Comparison of ENCODE assay signal across 2 cellular contexts in the genomic region with DNA sequence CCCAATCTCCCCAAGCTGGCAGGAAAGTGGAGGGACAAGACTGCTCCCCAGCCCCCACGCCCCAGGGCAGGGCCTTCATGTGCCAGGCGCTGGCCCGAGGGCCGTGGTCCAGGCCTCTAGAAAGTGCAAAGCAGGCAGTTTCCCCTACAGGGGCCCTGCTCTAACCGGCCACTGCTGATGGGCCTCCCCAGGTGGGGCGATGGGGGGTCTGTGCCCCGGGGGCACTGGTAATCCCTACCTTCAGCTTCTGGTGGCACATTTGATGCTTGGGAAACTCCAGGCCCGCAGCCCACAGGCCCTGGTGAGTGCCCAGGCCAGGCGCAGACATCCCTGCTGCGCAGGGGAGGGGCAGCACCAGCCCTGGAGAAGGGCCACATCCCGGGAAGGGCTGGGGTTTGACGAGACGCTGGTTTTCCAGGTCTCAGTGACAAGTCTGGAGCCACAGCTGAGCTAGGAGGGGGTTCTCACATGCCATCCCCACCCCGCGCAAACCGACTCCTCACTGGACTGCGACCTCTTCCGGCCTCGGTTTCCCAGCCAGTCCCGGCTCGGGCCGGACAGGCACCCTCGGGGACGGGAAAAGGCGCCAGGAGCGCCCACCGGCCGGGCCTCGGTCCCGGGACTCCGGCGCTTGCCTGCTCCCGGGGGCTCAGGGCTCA.
TF ChIP-seq lines count a peak whose summit lies in the region.

No MANE protein-coding gene starts in this region.

TF ChIP-seq in SK-N-SH, 30 proteins besides CTCF, POLR2A, EP300 and RAD21:
- TF ChIP-seq MXI1 (IDR thresholded peaks at IDR 0.05; ENCODE audit: low read depth, low read length) (no peak; the same call in 1 of the 2 replicates), JUND (IDR thresholded peaks at IDR 0.05) (no peak), SIN3A (IDR thresholded peaks at IDR 0.05; ENCODE audit: borderline replicate concordance, low read depth, low read length) (no peak), RXRA (IDR thresholded peaks at IDR 0.05; ENCODE audit: borderline replicate concordance, low read depth) (no peak), FOXJ3 (CRISPR knock-in tag; IDR thresholded peaks at IDR 0.05) (no peak), POLR2AphosphoS5 (IDR thresholded peaks at IDR 0.05; ENCODE audit: low read depth, low read length) (no peak), USF2 (IDR thresholded peaks at IDR 0.05; ENCODE audit: borderline replicate concordance, low read depth, low read length) (no peak), TEAD4 (IDR thresholded peaks at IDR 0.05; ENCODE audit: borderline replicate concordance, insufficient read depth) (no peak)
TF ChIP-seq in SK-N-SH: peak in this region for 0.

TF ChIP-seq in SK-N-SH treated with all-trans-retinoic acid at 6 μM for 48 hours, 23 proteins besides CTCF, POLR2A, EP300 and RAD21:
- no peak for TF ChIP-seq GLIS3 (CRISPR knock-in tag; IDR thresholded peaks at IDR 0.05)
- TF ChIP-seq, protein P1, sequence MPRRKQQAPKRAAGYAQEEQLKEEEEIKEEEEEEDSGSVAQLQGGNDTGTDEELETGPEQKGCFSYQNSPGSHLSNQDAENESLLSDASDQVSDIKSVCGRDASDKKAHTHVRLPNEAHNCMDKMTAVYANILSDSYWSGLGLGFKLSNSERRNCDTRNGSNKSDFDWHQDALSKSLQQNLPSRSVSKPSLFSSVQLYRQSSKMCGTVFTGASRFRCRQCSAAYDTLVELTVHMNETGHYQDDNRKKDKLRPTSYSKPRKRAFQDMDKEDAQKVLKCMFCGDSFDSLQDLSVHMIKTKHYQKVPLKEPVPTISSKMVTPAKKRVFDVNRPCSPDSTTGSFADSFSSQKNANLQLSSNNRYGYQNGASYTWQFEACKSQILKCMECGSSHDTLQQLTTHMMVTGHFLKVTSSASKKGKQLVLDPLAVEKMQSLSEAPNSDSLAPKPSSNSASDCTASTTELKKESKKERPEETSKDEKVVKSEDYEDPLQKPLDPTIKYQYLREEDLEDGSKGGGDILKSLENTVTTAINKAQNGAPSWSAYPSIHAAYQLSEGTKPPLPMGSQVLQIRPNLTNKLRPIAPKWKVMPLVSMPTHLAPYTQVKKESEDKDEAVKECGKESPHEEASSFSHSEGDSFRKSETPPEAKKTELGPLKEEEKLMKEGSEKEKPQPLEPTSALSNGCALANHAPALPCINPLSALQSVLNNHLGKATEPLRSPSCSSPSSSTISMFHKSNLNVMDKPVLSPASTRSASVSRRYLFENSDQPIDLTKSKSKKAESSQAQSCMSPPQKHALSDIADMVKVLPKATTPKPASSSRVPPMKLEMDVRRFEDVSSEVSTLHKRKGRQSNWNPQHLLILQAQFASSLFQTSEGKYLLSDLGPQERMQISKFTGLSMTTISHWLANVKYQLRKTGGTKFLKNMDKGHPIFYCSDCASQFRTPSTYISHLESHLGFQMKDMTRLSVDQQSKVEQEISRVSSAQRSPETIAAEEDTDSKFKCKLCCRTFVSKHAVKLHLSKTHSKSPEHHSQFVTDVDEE (CRISPR knock-in tag; IDR thresholded peaks at IDR 0.05): no peak
- TF ChIP-seq CSDC2 (CRISPR knock-in tag; IDR thresholded peaks at IDR 0.05): no peak
- TF ChIP-seq PATZ1 (CRISPR knock-in tag; IDR thresholded peaks at IDR 0.05; ENCODE audit: borderline replicate concordance): no peak
- no peak for TF ChIP-seq POU6F1 (CRISPR knock-in tag; IDR thresholded peaks at IDR 0.05; ENCODE audit: borderline replicate concordance, low read depth)
- TF ChIP-seq ESRRG (CRISPR knock-in tag; IDR thresholded peaks at IDR 0.05): no peak
- no peak for TF ChIP-seq BACH2 (CRISPR knock-in tag; IDR thresholded peaks at IDR 0.05; ENCODE audit: borderline replicate concordance)
- no peak for TF ChIP-seq TCF4 (CRISPR knock-in tag; IDR thresholded peaks at IDR 0.05; ENCODE audit: borderline replicate concordance)
- TF ChIP-seq ZNF70 (CRISPR knock-in tag; IDR thresholded peaks at IDR 0.05): no peak
- TF ChIP-seq RARB (CRISPR knock-in tag; IDR thresholded peaks at IDR 0.05): no peak
- TF ChIP-seq CSRNP3 (CRISPR knock-in tag; IDR thresholded peaks at IDR 0.05): no peak
- no peak for TF ChIP-seq ARNTL (CRISPR knock-in tag; IDR thresholded peaks at IDR 0.05; ENCODE audit: borderline replicate concordance, low read depth)
- no peak for TF ChIP-seq ZNF565 (CRISPR knock-in tag; conservative IDR thresholded peaks at IDR 0.05; ENCODE audit: low read depth)
- no peak for TF ChIP-seq SNAI2 (CRISPR knock-in tag; IDR thresholded peaks at IDR 0.05)
- no peak for TF ChIP-seq ZC3H10 (CRISPR knock-in tag; IDR thresholded peaks at IDR 0.05)
- TF ChIP-seq, protein P2, sequence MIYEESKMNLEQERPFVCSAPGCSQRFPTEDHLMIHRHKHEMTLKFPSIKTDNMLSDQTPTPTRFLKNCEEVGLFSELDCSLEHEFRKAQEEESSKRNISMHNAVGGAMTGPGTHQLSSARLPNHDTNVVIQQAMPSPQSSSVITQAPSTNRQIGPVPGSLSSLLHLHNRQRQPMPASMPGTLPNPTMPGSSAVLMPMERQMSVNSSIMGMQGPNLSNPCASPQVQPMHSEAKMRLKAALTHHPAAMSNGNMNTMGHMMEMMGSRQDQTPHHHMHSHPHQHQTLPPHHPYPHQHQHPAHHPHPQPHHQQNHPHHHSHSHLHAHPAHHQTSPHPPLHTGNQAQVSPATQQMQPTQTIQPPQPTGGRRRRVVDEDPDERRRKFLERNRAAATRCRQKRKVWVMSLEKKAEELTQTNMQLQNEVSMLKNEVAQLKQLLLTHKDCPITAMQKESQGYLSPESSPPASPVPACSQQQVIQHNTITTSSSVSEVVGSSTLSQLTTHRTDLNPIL (CRISPR knock-in tag; IDR thresholded peaks at IDR 0.05; ENCODE audit: low read depth): no peak
- TF ChIP-seq OSR1 (CRISPR knock-in tag; IDR thresholded peaks at IDR 0.05): no peak
- no peak for TF ChIP-seq ISL1 (CRISPR knock-in tag; IDR thresholded peaks at IDR 0.05)
- TF ChIP-seq TOX (CRISPR knock-in tag; IDR thresholded peaks at IDR 0.05; ENCODE audit: borderline replicate concordance): no peak
- no peak for TF ChIP-seq ZFP30 (CRISPR knock-in tag; IDR thresholded peaks at IDR 0.05)
TF ChIP-seq in SK-N-SH treated with all-trans-retinoic acid at 6 μM for 48 hours: peak in this region for 0.
